8 cellular contexts compared by ENCODE assay signal in genomic region chr6:35568967-35569606, GRCh38. TPM values are rescaled to one million over a fixed set of nuclear protein-coding genes. Genes with fewer than 3 reads are reported as not detected.
DNase-seq lines count a peak whose midpoint lies in the region; ATAC-seq and TF ChIP-seq lines count a peak whose summit lies in the region.

No MANE protein-coding gene starts in this region.

- no peaks in the 10 kb centered on the region for H3K36me3 ChIP-seq in DND-41 (ENCODE audit: insufficient read depth, low read length)

- no peak overlapping the region for H3K4me3 ChIP-seq in DND-41 (ENCODE audit: low read depth in 1 of 2, low read length in 2 of 2)

- H3K79me2 ChIP-seq in DND-41 (ENCODE audit: insufficient read depth, low read length): no peaks in the 10 kb centered on the region

- no peaks in the 10 kb centered on the region for H3K9me3 ChIP-seq in DND-41 (ENCODE audit: insufficient read depth, low read length, severe bottlenecking)

- H3K4me2 ChIP-seq in DND-41 (ENCODE audit: insufficient read depth, low read length): no peak overlapping the region

- ATAC-seq in DND-41 (ENCODE audit: insufficient read depth, low read depth) (peak; percentile 60; the same call in 2 of the 3 replicates), HG03342 (IDR thresholded peaks at IDR 0.05; ENCODE audit: unreplicated experiment) (no peak), HG03521 (IDR thresholded peaks at IDR 0.05; ENCODE audit: unreplicated experiment) (no peak)
- ATAC-seq in stimulated activated naive B cell treated with anti-CD40 and anti-IgM and Interleukin-4, amounts not matched to agents 10 μg/mL and 1 μg/mL and 100 μg/mL, for 72 hours (replicated peaks): peak; percentile 44 to 45

- no peak overlapping the region for H3K4me3 Mint-ChIP-seq in activated naive CD8-positive, alpha-beta T cell
- H3K4me3 Mint-ChIP-seq in immature natural killer cell: no peak overlapping the region
- H3K4me3 Mint-ChIP-seq in stimulated activated naive B cell treated with anti-CD40 and anti-IgM and Interleukin-4, amounts not matched to agents 10 μg/mL and 1 μg/mL and 100 μg/mL, for 72 hours: no peak overlapping the region

- no peaks in the 10 kb centered on the region for H3K4me1 ChIP-seq in DND-41 (ENCODE audit: insufficient read depth, low read length)

- H3K9me3 Mint-ChIP-seq in activated naive CD8-positive, alpha-beta T cell (ENCODE audit: low read depth): no peaks in the 10 kb centered on the region
- H3K9me3 Mint-ChIP-seq in immature natural killer cell: no peaks in the 10 kb centered on the region
- no peaks in the 10 kb centered on the region for H3K9me3 Mint-ChIP-seq in stimulated activated naive B cell treated with anti-CD40 and anti-IgM and Interleukin-4, amounts not matched to agents 10 μg/mL and 1 μg/mL and 100 μg/mL, for 72 hours

- peaks cover 23% of the 10 kb centered on the region for H3K27me3 ChIP-seq in DND-41 (ENCODE audit: insufficient read depth, low read length, poor library complexity)

- H3K27me3 Mint-ChIP-seq in activated naive CD8-positive, alpha-beta T cell: no peaks in the 10 kb centered on the region
- peaks cover 0 to 12% (median 8%) of the 10 kb centered on the region in 3 donors for H3K27me3 Mint-ChIP-seq in immature natural killer cell (ENCODE audit: low read depth in 3 of 3)
- H3K27me3 Mint-ChIP-seq in stimulated activated naive B cell treated with anti-CD40 and anti-IgM and Interleukin-4, amounts not matched to agents 10 μg/mL and 1 μg/mL and 100 μg/mL, for 72 hours: peaks cover 0 to 15% of the 10 kb centered on the region in 2 donors

- no peaks in the 10 kb centered on the region for H3K36me3 Mint-ChIP-seq in activated naive CD8-positive, alpha-beta T cell
- H3K36me3 Mint-ChIP-seq in immature natural killer cell: peaks cover 4 to 10% (median 8%) of the 10 kb centered on the region in 3 donors
- H3K36me3 Mint-ChIP-seq in stimulated activated naive B cell treated with anti-CD40 and anti-IgM and Interleukin-4, amounts not matched to agents 10 μg/mL and 1 μg/mL and 100 μg/mL, for 72 hours: peaks cover 2 to 7% of the 10 kb centered on the region in 2 donors

- H2AFZ ChIP-seq in DND-41 (ENCODE audit: low read depth, low read length): no peak overlapping the region

- H3K27ac Mint-ChIP-seq in activated naive CD8-positive, alpha-beta T cell: peak overlapping the region; percentile 68
- H3K27ac Mint-ChIP-seq in immature natural killer cell: no peak overlapping the region
- H3K27ac Mint-ChIP-seq in stimulated activated naive B cell treated with anti-CD40 and anti-IgM and Interleukin-4, amounts not matched to agents 10 μg/mL and 1 μg/mL and 100 μg/mL, for 72 hours: no peak overlapping the region

- DNase-seq in DND-41 (peak; percentile 16), NCI-H69 (lab: John Stamatoyannopoulos, UW) (peak; percentile 69), immature natural killer cell (peak in 2 of 3 donors; percentile 10 to 21), cerebellum (ENCODE audit: low spot score) (no peak)
- DNase-seq in stimulated activated naive B cell treated with anti-CD40 and anti-IgM and Interleukin-4, amounts not matched to agents 10 μg/mL and 1 μg/mL and 100 μg/mL, for 72 hours: no peak

- no peaks in the 10 kb centered on the region for H4K20me1 ChIP-seq in DND-41 (ENCODE audit: insufficient read depth, low read length)

- no peak overlapping the region for H3K27ac ChIP-seq in DND-41 (ENCODE audit: low read length)

- H3K4me1 Mint-ChIP-seq in activated naive CD8-positive, alpha-beta T cell (ENCODE audit: low read depth): peaks cover 6% of the 10 kb centered on the region
- no peaks in the 10 kb centered on the region for H3K4me1 Mint-ChIP-seq in immature natural killer cell
- H3K4me1 Mint-ChIP-seq in stimulated activated naive B cell treated with anti-CD40 and anti-IgM and Interleukin-4, amounts not matched to agents 10 μg/mL and 1 μg/mL and 100 μg/mL, for 72 hours: no peaks in the 10 kb centered on the region

- no peak overlapping the region for H3K9ac ChIP-seq in DND-41 (ENCODE audit: low read depth, low read length)

- TF ChIP-seq CTCF in DND-41 (IDR thresholded peaks at IDR 0.05; ENCODE audit: borderline replicate concordance, extremely low read depth, low read length, poor library complexity, severe bottlenecking): peak; percentile 47

RNA-seq across cellular contexts. Expression of gene TULP1, which starts 56.4 kb away (rescaled TPM):
- not detected for polyA plus RNA-seq in immature natural killer cell
- 0.54 TPM for total RNA-seq in cerebellum

Comparison
In these comparisons a context has a peak if more than half of its experiments do, and no peak if none do; other contexts are left out.
1. ATAC-seq: peak in DND-41 (single experiment) and stimulated activated naive B cell treated with anti-CD40 and anti-IgM and Interleukin-4, amounts not matched to agents 10 μg/mL and 1 μg/mL and 100 μg/mL, for 72 hours (2 of 2); none in HG03342 (single experiment) and HG03521 (single experiment).
2. DNase-seq: peak in DND-41 (single experiment), NCI-H69 (single experiment) and immature natural killer cell (2 of 3); none in stimulated activated naive B cell treated with anti-CD40 and anti-IgM and Interleukin-4, amounts not matched to agents 10 μg/mL and 1 μg/mL and 100 μg/mL, for 72 hours (single experiment) and cerebellum (single experiment).